8 cellular contexts compared by ENCODE assay signal in genomic region chr16:3509470-3509928, GRCh38.
A peak's percentile ranks its signal among the peaks of the same experiment; 100 is the strongest.
DNase-seq lines count a peak whose midpoint lies in the region; ATAC-seq and TF ChIP-seq lines count a peak whose summit lies in the region.

No MANE protein-coding gene starts in this region.

- peak overlapping the region; percentile 35 for H3K4me3 Mint-ChIP-seq in T-helper 2 cell treated with Interferon-gamma antibody and Interleukin-4, amounts not matched to agents 5 μg/mL and 100 μg/mL, for 36 hours

- peak; percentile 71 for ATAC-seq in GM18867 (IDR thresholded peaks at IDR 0.05; ENCODE audit: unreplicated experiment)
- no peak for ATAC-seq in SK-N-SH treated with all-trans-retinoic acid at 6 μM for 48 hours
- no peak for ATAC-seq in HG03097 (IDR thresholded peaks at IDR 0.05; ENCODE audit: low FRiP score, unreplicated experiment)

- H3K9me3 Mint-ChIP-seq in T-helper 2 cell treated with Interferon-gamma antibody and Interleukin-4, amounts not matched to agents 5 μg/mL and 100 μg/mL, for 36 hours, result no peaks in the 10 kb centered on the region

- TF ChIP-seq CTCF in astrocyte of the cerebellum (IDR thresholded peaks at IDR 0.05; ENCODE audit: low read depth, low read length, missing control alignments), result no peak

- in situ Hi-C loops in astrocyte of the cerebellum (cut with HindIII; ENCODE audit: low sequenced_read_pairs), result loop anchor here (5.0 to 10.0 kb wide), 2 partner anchors 65 to 103 kb away; partner anchors contain the start of genes NAA60, SLX4 and ZNF597

- DNase-seq in T-helper 2 cell treated with Interferon-gamma antibody and Interleukin-4, amounts not matched to agents 5 μg/mL and 100 μg/mL, for 36 hours (ENCODE audit: low spot score), result peak; percentile 54
- DNase-seq in astrocyte of the cerebellum (ENCODE audit: low read depth) (peak; percentile 15), NCI-H1417 (lab: John Stamatoyannopoulos, UW) (no peak), retina (no peak)
- DNase-seq in stimulated activated CD4-positive, alpha-beta T cell treated with anti-CD3 and anti-CD28 coated beads, Interleukin-2, amount 100 ng/mL, for 24 hours, result peak; percentile 69 to 71

- H3K27me3 Mint-ChIP-seq in T-helper 2 cell treated with Interferon-gamma antibody and Interleukin-4, amounts not matched to agents 5 μg/mL and 100 μg/mL, for 36 hours (ENCODE audit: low read depth), result no peaks in the 10 kb centered on the region

- peak overlapping the region; percentile 85 for H3K27ac Mint-ChIP-seq in T-helper 2 cell treated with Interferon-gamma antibody and Interleukin-4, amounts not matched to agents 5 μg/mL and 100 μg/mL, for 36 hours

- peaks cover 67% of the 10 kb centered on the region for H3K36me3 Mint-ChIP-seq in T-helper 2 cell treated with Interferon-gamma antibody and Interleukin-4, amounts not matched to agents 5 μg/mL and 100 μg/mL, for 36 hours (ENCODE audit: low read depth)

- no peak overlapping the region for H3K4me3 ChIP-seq in astrocyte of the cerebellum (ENCODE audit: low read depth, low read length)

- H3K4me1 Mint-ChIP-seq in T-helper 2 cell treated with Interferon-gamma antibody and Interleukin-4, amounts not matched to agents 5 μg/mL and 100 μg/mL, for 36 hours (ENCODE audit: low read depth), result peaks cover 52% of the 10 kb centered on the region

TF ChIP-seq in SK-N-SH treated with all-trans-retinoic acid at 6 μM for 48 hours, 23 proteins besides CTCF, POLR2A, EP300 and RAD21:
- TF ChIP-seq TOX (CRISPR knock-in tag; IDR thresholded peaks at IDR 0.05; ENCODE audit: borderline replicate concordance) (no peak), TSHZ2 (CRISPR knock-in tag; IDR thresholded peaks at IDR 0.05) (no peak), ZNF70 (CRISPR knock-in tag; IDR thresholded peaks at IDR 0.05) (no peak), PPARA (CRISPR knock-in tag; IDR thresholded peaks at IDR 0.05; ENCODE audit: borderline replicate concordance) (no peak), TCF4 (CRISPR knock-in tag; IDR thresholded peaks at IDR 0.05; ENCODE audit: borderline replicate concordance) (no peak)

Comparison
In these comparisons a context has a peak if more than half of its experiments do, and no peak if none do; other contexts are left out.
1. DNase-seq: peak in T-helper 2 cell treated with Interferon-gamma antibody and Interleukin-4, amounts not matched to agents 5 μg/mL and 100 μg/mL, for 36 hours (single experiment), astrocyte of the cerebellum (single experiment) and stimulated activated CD4-positive, alpha-beta T cell treated with anti-CD3 and anti-CD28 coated beads, Interleukin-2, amount 100 ng/mL, for 24 hours (2 of 2); none in NCI-H1417 (0 of 3) and retina (single experiment).